Comparison of ENCODE assay signal across 8 cellular contexts in genomic region chr4:9532134-9532862, GRCh38.
DNase-seq lines count a peak whose midpoint lies in the region; ATAC-seq and TF ChIP-seq lines count a peak whose summit lies in the region.
"Not testable (repeated sequence)": the region's sequence is repeated elsewhere in the genome, so short reads cannot be mapped to it uniquely, and the experiment has no call there.

No MANE protein-coding gene starts in this region.

- 0% methylated on average over 4 to 12 of the region's 81 CpGs for WGBS in esophagus squamous epithelium, 2 donors
- 1% methylated on average over 63 to 81 of the region's 81 CpGs for WGBS in aorta, 2 donors

- DNase-seq in NCI-H1417 (lab: John Stamatoyannopoulos, UW) (peak; percentile 56 to 75 (median 70)), T follicular helper cell (ENCODE audit: low read depth) (peak; percentile 44), activated gamma-delta T cell treated with Interleukin-2 at 50 U/mL for 16 hours (peak; percentile 61), esophagus squamous epithelium (lab: John Stamatoyannopoulos, UW) (peak; percentile 2), medulla oblongata (ENCODE audit: extremely low spot score) (peak; percentile 71), aorta (peak; percentile 85 to 94)
- peak; percentile 41 to 66 for DNase-seq in stimulated activated CD4-positive, alpha-beta T cell treated with anti-CD3 and anti-CD28 coated beads, Interleukin-15, amount 100 ng/mL, for 1 hour (ENCODE audit: low read depth in 1 of 2, low spot score in 1 of 2)

- not testable (repeated sequence) for H3K36me3 ChIP-seq in esophagus squamous epithelium; aorta (ENCODE audit: control insufficient read depth in 1 of 2, insufficient read depth in 2 of 2, low read length in 1 of 2)

- TF ChIP-seq POLR2A in esophagus squamous epithelium (IDR thresholded peaks at IDR 0.05), result not testable (repeated sequence)

- H3K27ac ChIP-seq in esophagus squamous epithelium, result peak overlapping the region in 2 of 4 donors; percentile 25 to 38
- not testable (repeated sequence) for H3K27ac ChIP-seq in aorta (ENCODE audit: low read depth in 1 of 2, low read length in 2 of 2)

- TF ChIP-seq CTCF in GM12875 (IDR thresholded peaks at IDR 0.05; ENCODE audit: borderline replicate concordance, insufficient read depth, low read depth, low read length) (peak; percentile 89), esophagus squamous epithelium (IDR thresholded peaks at IDR 0.05) (peak; percentile 62 to 94 (median 87))

- peaks cover 3 to 13% (median 6%) of the 10 kb centered on the region in 3 donors for H3K4me1 ChIP-seq in esophagus squamous epithelium
- H3K4me1 ChIP-seq in aorta (ENCODE audit: control insufficient read depth in 1 of 2, insufficient read depth in 2 of 2, low read length in 2 of 2), result not testable (repeated sequence)

- not testable (repeated sequence) for H3K9me3 ChIP-seq in esophagus squamous epithelium; aorta (ENCODE audit: control insufficient read depth, low read length)

- ATAC-seq in aorta (ENCODE audit: low FRiP score), result not testable (repeated sequence)

- intact Hi-C loops in esophagus squamous epithelium (cut with DNase I), result loop anchor here (2.0 kb wide), 1 partner anchor 127 kb away; no protein-coding TSS in a partner anchor
- intact Hi-C loops in aorta (cut with DNase I), result loop anchor here in 1 of 2 donors (5.0 kb wide), 1 partner anchor 125 kb away; no protein-coding TSS in a partner anchor

- H3K4me3 ChIP-seq in GM12875 (ENCODE audit: low read depth, low read length) (peak overlapping the region; percentile 26), esophagus squamous epithelium (peak overlapping the region; percentile 33 to 78 (median 54)), aorta (ENCODE audit: low read length in 2 of 2) (peak overlapping the region; percentile 1 to 2)

- peaks cover 0 to 44% (median 0%) of the 10 kb centered on the region in 4 donors for H3K27me3 ChIP-seq in esophagus squamous epithelium
- H3K27me3 ChIP-seq in aorta (ENCODE audit: control insufficient read depth in 1 of 2, insufficient read depth in 2 of 2, low read length in 1 of 2), result not testable (repeated sequence)

Comparison
In these comparisons a context has a peak if more than half of its experiments do, and no peak if none do; other contexts are left out.
1. H3K4me3 ChIP-seq: peak in every context shown above with its lines; median percentile 54 in esophagus squamous epithelium; 26 in GM12875; 2 in aorta.
2. DNase-seq: peak in every context shown above with its lines; median percentile 90 in aorta; 71 in medulla oblongata; 70 in NCI-H1417; 61 in activated gamma-delta T cell treated with Interleukin-2 at 50 U/mL for 16 hours; 54 in stimulated activated CD4-positive, alpha-beta T cell treated with anti-CD3 and anti-CD28 coated beads, Interleukin-15, amount 100 ng/mL, for 1 hour; 44 in T follicular helper cell; 2 in esophagus squamous epithelium.